In the genomic region with DNA sequence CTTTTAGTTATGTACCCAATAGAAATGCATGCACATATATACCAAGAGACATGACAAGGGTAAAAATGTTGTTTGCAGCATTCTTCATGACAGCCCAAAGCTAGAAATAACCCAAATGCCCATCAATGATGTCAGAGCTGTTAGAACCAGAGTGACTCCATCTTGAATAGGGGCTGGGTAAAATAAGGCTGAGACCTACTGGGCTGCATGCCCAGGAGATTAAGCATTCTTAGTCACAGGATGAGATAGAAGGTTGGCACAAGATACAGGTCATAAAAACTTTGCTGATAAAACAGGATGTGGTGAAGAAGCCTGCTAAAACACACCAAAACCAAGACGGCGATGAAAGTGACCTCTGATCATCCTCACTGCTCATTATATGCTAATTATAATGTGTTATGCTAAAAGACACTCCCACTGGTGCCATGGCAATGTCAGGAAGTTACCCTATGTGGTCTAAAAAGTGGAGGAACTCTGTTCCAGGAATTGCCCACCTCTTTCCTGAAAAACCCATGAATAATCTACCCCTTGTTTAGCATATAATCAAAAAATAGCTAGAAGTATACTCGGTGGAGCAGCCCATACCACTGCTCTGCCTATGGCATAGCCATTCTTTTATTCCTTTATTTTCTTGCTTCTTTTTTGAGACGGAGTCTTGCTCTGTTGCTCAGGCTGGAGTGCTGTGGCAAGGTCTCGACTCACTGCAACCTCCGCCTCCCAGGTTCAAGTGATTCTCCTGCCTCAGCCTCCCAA, we compare ENCODE assay signal across 1 cellular context.
TF ChIP-seq lines count a peak whose summit lies in the region.

No MANE protein-coding gene starts in this region.

TF ChIP-seq in HepG2, 621 proteins besides CTCF, POLR2A, EP300 and RAD21:
- TF ChIP-seq ASH2L (IDR thresholded peaks at IDR 0.05; ENCODE audit: insufficient read length, low read depth, low read length) = no peak
- TF ChIP-seq ZFP41 (CRISPR knock-in tag; IDR thresholded peaks at IDR 0.05; ENCODE audit: borderline replicate concordance) = no peak
- TF ChIP-seq JARID2 (CRISPR knock-in tag; IDR thresholded peaks at IDR 0.05; ENCODE audit: insufficient replicate concordance) = no peak
- TF ChIP-seq ZIK1 (CRISPR knock-in tag; IDR thresholded peaks at IDR 0.05; ENCODE audit: borderline replicate concordance, low read depth) = no peak
- TF ChIP-seq ZNF607 (CRISPR knock-in tag; IDR thresholded peaks at IDR 0.05; ENCODE audit: borderline replicate concordance) = no peak
- TF ChIP-seq ZNF430 (CRISPR knock-in tag; IDR thresholded peaks at IDR 0.05) = no peak
- no peak for TF ChIP-seq GATAD1 (CRISPR knock-in tag; IDR thresholded peaks at IDR 0.05)
- TF ChIP-seq EED (CRISPR knock-in tag; IDR thresholded peaks at IDR 0.05) = no peak
- TF ChIP-seq MTF2 (CRISPR knock-in tag; IDR thresholded peaks at IDR 0.05; ENCODE audit: borderline replicate concordance) = no peak
- TF ChIP-seq, protein P1, sequence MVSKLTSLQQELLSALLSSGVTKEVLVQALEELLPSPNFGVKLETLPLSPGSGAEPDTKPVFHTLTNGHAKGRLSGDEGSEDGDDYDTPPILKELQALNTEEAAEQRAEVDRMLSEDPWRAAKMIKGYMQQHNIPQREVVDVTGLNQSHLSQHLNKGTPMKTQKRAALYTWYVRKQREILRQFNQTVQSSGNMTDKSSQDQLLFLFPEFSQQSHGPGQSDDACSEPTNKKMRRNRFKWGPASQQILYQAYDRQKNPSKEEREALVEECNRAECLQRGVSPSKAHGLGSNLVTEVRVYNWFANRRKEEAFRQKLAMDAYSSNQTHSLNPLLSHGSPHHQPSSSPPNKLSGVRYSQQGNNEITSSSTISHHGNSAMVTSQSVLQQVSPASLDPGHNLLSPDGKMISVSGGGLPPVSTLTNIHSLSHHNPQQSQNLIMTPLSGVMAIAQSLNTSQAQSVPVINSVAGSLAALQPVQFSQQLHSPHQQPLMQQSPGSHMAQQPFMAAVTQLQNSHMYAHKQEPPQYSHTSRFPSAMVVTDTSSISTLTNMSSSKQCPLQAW (CRISPR knock-in tag; IDR thresholded peaks at IDR 0.05) = no peak
- TF ChIP-seq ZNF879 (CRISPR knock-in tag; IDR thresholded peaks at IDR 0.05) = no peak
- no peak for TF ChIP-seq ZNF446 (CRISPR knock-in tag; IDR thresholded peaks at IDR 0.05)
- TF ChIP-seq TCF7 (IDR thresholded peaks at IDR 0.05; ENCODE audit: low read depth) = no peak
- TF ChIP-seq, protein P2, sequence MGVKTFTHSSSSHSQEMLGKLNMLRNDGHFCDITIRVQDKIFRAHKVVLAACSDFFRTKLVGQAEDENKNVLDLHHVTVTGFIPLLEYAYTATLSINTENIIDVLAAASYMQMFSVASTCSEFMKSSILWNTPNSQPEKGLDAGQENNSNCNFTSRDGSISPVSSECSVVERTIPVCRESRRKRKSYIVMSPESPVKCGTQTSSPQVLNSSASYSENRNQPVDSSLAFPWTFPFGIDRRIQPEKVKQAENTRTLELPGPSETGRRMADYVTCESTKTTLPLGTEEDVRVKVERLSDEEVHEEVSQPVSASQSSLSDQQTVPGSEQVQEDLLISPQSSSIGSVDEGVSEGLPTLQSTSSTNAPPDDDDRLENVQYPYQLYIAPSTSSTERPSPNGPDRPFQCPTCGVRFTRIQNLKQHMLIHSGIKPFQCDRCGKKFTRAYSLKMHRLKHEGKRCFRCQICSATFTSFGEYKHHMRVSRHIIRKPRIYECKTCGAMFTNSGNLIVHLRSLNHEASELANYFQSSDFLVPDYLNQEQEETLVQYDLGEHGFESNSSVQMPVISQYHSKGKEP (CRISPR knock-in tag; IDR thresholded peaks at IDR 0.05) = no peak
- no peak for TF ChIP-seq NR1H2 (CRISPR knock-in tag; IDR thresholded peaks at IDR 0.05; ENCODE audit: borderline replicate concordance, low read depth)
- TF ChIP-seq FLYWCH1 (CRISPR knock-in tag; IDR thresholded peaks at IDR 0.05) = no peak
- TF ChIP-seq ZNF180 (CRISPR knock-in tag; IDR thresholded peaks at IDR 0.05; ENCODE audit: borderline replicate concordance, low read depth) = no peak
